ENCODE assay signal across 10 cellular contexts in the genomic region with DNA sequence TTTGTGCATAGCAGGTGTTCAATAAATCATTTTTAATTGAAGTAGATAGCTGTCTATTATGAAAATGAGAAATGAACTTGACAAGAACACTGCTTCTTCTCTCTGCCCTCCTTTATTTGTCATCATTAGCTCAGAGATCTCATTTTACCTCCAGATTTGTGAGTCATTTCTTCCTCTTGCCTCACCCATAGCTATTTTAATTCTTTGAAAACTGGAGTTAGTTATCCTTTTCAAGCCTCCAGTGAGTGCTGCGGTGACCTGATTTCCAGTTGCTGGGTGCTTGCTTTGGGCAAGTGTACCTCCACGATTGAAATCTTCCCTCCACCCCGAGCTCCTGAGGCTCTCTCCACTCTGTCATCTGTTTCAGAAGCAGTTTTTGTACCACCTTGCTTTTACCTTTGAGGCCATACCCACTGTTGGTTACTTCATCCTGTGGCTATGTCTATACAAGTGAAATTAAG.
DNase-seq lines count a peak whose midpoint lies in the region; ATAC-seq and TF ChIP-seq lines count a peak whose summit lies in the region.
"Had no signal": no experiment of that assay in that cellular context is flagged by ENCODE, and none has a peak within 500 bp of the region (broad histone marks: within the 10 kb centered on the region; RNA-seq: fewer than 3 reads in every experiment).

No MANE protein-coding gene starts in this region.

- peak; percentile 51 for ATAC-seq in left ventricle myocardium superior
- no peak for ATAC-seq in Right ventricle myocardium superior (ENCODE audit: poor library complexity)
- ATAC-seq: Panc1 had no signal

- no peak for DNase-seq in left ventricle myocardium superior
- no peak for DNase-seq in Right ventricle myocardium superior
- peak; percentile 15 for DNase-seq in activated T-cell treated with anti-CD3 and anti-CD28 coated beads for 48 hours (ENCODE audit: low read depth)
- peak; percentile 47 for DNase-seq in fibroblast of villous mesenchyme (ENCODE audit: low read depth)
- peak; percentile 30 to 32 for DNase-seq in uterus
- no peak for DNase-seq in HuH-7.5 (ENCODE audit: low spot score)
- DNase-seq in SW 1271 (lab: John Stamatoyannopoulos, UW) = no peak
- no peak for DNase-seq in NCI-H2029 (lab: John Stamatoyannopoulos, UW)
- DNase-seq: MG63 had no signal

- H3K4me1 ChIP-seq in uterus = peaks cover 0 to 9% of the 10 kb centered on the region in 2 donors

- TF ChIP-seq POLR2A in uterus (IDR thresholded peaks at IDR 0.05) = no peak

- H3K27me3 ChIP-seq in uterus = no peaks in the 10 kb centered on the region
- H3K27me3 ChIP-seq: MG63 had no signal

- TF ChIP-seq CTCF in fibroblast of villous mesenchyme (IDR thresholded peaks at IDR 0.05; ENCODE audit: insufficient read depth, low read depth, low read length) = no peak
- no peak for TF ChIP-seq CTCF in uterus (IDR thresholded peaks at IDR 0.05)

- no peaks in the 10 kb centered on the region for H3K36me3 ChIP-seq in uterus
- H3K36me3 ChIP-seq: MG63 had no signal

- H3K9me3 ChIP-seq in uterus = no peaks in the 10 kb centered on the region

- intact Hi-C loops in left ventricle myocardium superior (cut with micrococcal nuclease) (no loop called here), Right ventricle myocardium superior (cut with DNase I) (no loop called here), uterus (cut with DNase I; ENCODE audit: low total_unique reads) (no loop called here)

- H3K27ac ChIP-seq in uterus = peak overlapping the region in 1 of 2 donors; percentile 72

- no peak overlapping the region for H3K4me3 ChIP-seq in fibroblast of villous mesenchyme (ENCODE audit: low read depth, low read length)
- H3K4me3 ChIP-seq in uterus = no peak overlapping the region
- H3K4me3 ChIP-seq: MG63 had no signal

Comparison
In these comparisons a context has a peak if more than half of its experiments do, and no peak if none do; other contexts are left out.
1. DNase-seq: peak in activated T-cell treated with anti-CD3 and anti-CD28 coated beads for 48 hours (single experiment), fibroblast of villous mesenchyme (single experiment) and uterus (2 of 2); none in left ventricle myocardium superior (single experiment), Right ventricle myocardium superior (single experiment), HuH-7.5 (single experiment), SW 1271 (0 of 2) and NCI-H2029 (single experiment).